ENCODE assay signal across 18 cellular contexts in the genomic region with DNA sequence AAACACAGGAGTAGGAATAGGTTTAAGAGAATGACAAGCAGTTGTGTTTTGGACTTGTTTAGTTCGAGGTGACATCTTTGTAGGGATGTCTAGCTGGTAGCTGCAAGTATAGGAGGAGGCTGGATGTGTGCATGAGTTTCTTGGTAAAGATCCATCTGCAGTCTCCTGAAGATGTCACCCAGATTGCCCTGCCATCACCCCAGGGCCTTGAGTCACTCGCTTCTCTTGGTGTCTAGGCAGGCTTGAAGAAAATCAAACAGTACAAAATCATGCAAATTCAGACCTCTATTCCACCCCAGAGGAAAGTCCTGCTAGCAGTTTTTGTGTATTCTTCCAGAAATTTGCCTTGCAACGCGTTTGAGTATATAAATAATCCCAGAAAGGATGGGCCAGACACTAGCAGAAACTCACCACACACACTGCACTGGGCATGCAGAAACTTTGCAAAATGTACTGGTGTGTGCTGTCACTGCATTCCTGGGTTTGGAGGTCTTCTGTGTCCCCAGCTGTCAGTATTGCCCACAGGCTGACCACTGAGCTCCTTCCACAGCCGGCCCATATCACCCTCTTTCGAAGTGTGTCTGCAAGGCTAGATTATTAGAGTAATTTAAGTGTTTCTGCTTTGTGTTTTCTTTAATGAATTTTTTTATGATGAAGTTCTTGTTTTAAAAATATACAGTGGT. TPM values are rescaled to one million over a fixed set of nuclear protein-coding genes. Genes with fewer than 3 reads are reported as not detected.
DNase-seq lines count a peak whose midpoint lies in the region; ATAC-seq and TF ChIP-seq lines count a peak whose summit lies in the region.
"Had no signal": no experiment of that assay in that cellular context is flagged by ENCODE, and none has a peak within 500 bp of the region (broad histone marks: within the 10 kb centered on the region; RNA-seq: fewer than 3 reads in every experiment).

No MANE protein-coding gene starts in this region.

- TF ChIP-seq EP300 in esophagus muscularis mucosa (IDR thresholded peaks at IDR 0.05) (no peak), ovary (IDR thresholded peaks at IDR 0.05) (no peak)

- H3K4me1 ChIP-seq in esophagus muscularis mucosa = peaks cover 49 to 79% (median 70%) of the 10 kb centered on the region in 4 donors
- peaks cover 38% of the 10 kb centered on the region for H3K4me1 ChIP-seq in rectal smooth muscle tissue (ENCODE audit: control insufficient read depth, insufficient read depth, low read length)
- H3K4me1 ChIP-seq in ovary (ENCODE audit: insufficient read depth) = peaks cover 24% of the 10 kb centered on the region

- H3K36me3 ChIP-seq in esophagus muscularis mucosa (no peaks in the 10 kb centered on the region), rectal smooth muscle tissue (ENCODE audit: control insufficient read depth, insufficient read depth, low read length) (no peaks in the 10 kb centered on the region), ovary (no peaks in the 10 kb centered on the region)
- H3K36me3 ChIP-seq: BLaER1, heart right ventricle had no signal

- 68% methylated on average over 6 of the region's 6 CpGs for WGBS in esophagus muscularis mucosa
- 49 to 67% (median 49%) methylated on average over 6 of the region's 6 CpGs for WGBS in ovary, 3 donors

- no peak for TF ChIP-seq CTCF in esophagus muscularis mucosa (IDR thresholded peaks at IDR 0.05)
- no peak for TF ChIP-seq CTCF in ovary (IDR thresholded peaks at IDR 0.05)

- H3K27ac ChIP-seq in esophagus muscularis mucosa (replicated peaks in 1 of 4) (peak overlapping the region; percentile 50 to 66 (median 63)), rectal smooth muscle tissue (ENCODE audit: low read depth, low read length) (peak overlapping the region; percentile 67), ovary (peak overlapping the region in 1 of 2 donors; percentile 62)
- H3K27ac ChIP-seq: BLaER1 had no signal

- H3K4me3 ChIP-seq in esophagus muscularis mucosa (no peak overlapping the region), rectal smooth muscle tissue (ENCODE audit: low read length) (no peak overlapping the region), ovary (no peak overlapping the region)
- H3K4me3 ChIP-seq: BLaER1, heart right ventricle had no signal

- peak; percentile 29 for DNase-seq in AG20443 (ENCODE audit: low spot score)
- DNase-seq in M059J (ENCODE audit: low read depth) = peak; percentile 81
- DNase-seq in esophagus muscularis mucosa (ENCODE audit: extremely low spot score) = no peak
- DNase-seq in hippocampal formation (lab: John Stamatoyannopoulos, UW) = no peak
- DNase-seq in cortex of kidney (lab: John Stamatoyannopoulos, UW) = no peak
- no peak for DNase-seq in ovary
- DNase-seq: activated B cell treated with CpG ODN at 0.5 μM for 24 hours; activated CD8-positive, alpha-beta memory T cell treated with anti-CD3 and anti-CD28 coated beads, Interleukin-2, amount 50 U/mL, for 48 hours; effector CD8-positive, alpha-beta T cell; GF-D8; heart right ventricle; KBM-7; left ventricle myocardium superior; NCI-H2081; nucleus accumbens had no signal

- H3K9me3 ChIP-seq in esophagus muscularis mucosa = no peaks in the 10 kb centered on the region
- H3K9me3 ChIP-seq in ovary = no peaks in the 10 kb centered on the region
- H3K9me3 ChIP-seq: BLaER1, heart right ventricle had no signal

- no peak overlapping the region for H3K9ac ChIP-seq in rectal smooth muscle tissue (ENCODE audit: low read length)
- H3K9ac ChIP-seq: BLaER1 had no signal

- TF ChIP-seq POLR2A in esophagus muscularis mucosa (IDR thresholded peaks at IDR 0.05; ENCODE audit: low read depth) (no peak), ovary (IDR thresholded peaks at IDR 0.05) (no peak)

- no peak for ATAC-seq in HG03571 (IDR thresholded peaks at IDR 0.05; ENCODE audit: unreplicated experiment)

- intact Hi-C loops in esophagus muscularis mucosa (cut with DNase I) = no loop called here
- intact Hi-C loops in ovary (cut with DNase I) = loop anchor here in 2 of 4 donors (5.0 to 10.0 kb wide), 3 partner anchors 42 to 137 kb away; a partner anchor contains a TSS

- H3K27me3 ChIP-seq in esophagus muscularis mucosa = no peaks in the 10 kb centered on the region
- no peaks in the 10 kb centered on the region for H3K27me3 ChIP-seq in rectal smooth muscle tissue (ENCODE audit: control insufficient read depth, insufficient read depth, low read length)
- no peaks in the 10 kb centered on the region for H3K27me3 ChIP-seq in ovary
- H3K27me3 ChIP-seq: BLaER1, heart right ventricle had no signal

RNA-seq across cellular contexts. Expression of a gene that starts 51.5 kb away (rescaled TPM):
- 7.0 and 10.6 TPM in 2 replicates for total RNA-seq in M059J (2014; rRNA removed; shearing (Covaris generic))
- 10 to 100 TPM in 3 of 4 donors, 1 to 10 TPM in 1; 9.9 to 18.3 (median 16.7) TPM for total RNA-seq in esophagus muscularis mucosa
- 10 to 100 TPM in 6 of 7 donors, 1 to 10 TPM in 1; 9.7 to 17.7 (median 12.3) TPM for total RNA-seq in ovary
- polyA plus RNA-seq in ovary = 10 to 100 TPM in 1 of 2 donors, 1 to 10 TPM in 1; 5.3 to 13.5 TPM

Comparison
In these comparisons a context has a peak if more than half of its experiments do, and no peak if none do; other contexts are left out.
1. DNase-seq: peak in AG20443 (single experiment) and M059J (single experiment); none in esophagus muscularis mucosa (single experiment), hippocampal formation (0 of 2), cortex of kidney (single experiment) and ovary (0 of 5).